21 cellular contexts compared by ENCODE assay signal in the genomic region with DNA sequence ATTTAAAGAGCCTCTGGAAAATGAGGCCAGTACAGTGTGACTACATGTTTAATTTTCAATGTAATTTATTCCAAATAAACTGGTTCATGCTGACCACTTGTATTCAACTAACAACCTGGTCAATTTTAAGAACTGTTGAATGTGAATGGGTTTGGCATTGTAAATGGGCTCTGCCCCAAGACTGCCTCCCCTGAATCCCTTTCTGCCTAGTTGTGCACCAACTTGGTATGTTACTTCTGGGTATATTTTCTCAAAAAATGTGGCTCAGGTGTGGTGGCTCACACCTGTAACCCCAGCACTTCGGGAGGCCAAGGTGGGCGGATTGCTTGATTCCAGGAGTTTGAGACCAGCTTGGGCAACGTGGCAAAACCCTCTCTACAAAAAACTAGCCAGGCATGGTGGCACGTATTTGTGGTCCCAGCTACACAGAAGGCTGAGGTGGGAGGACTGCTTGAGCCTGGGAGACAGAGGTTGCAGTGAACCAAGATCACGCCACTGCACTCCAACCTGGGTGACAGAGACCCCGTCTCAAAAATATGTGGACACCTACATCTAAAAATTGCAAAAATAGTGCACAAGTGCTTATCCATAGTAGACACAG. TPM values are rescaled to one million over a fixed set of nuclear protein-coding genes. Genes with fewer than 3 reads are reported as not detected.
DNase-seq lines count a peak whose midpoint lies in the region; ATAC-seq, FAIRE-seq and TF ChIP-seq lines count a peak whose summit lies in the region.
"Had no signal": no experiment of that assay in that cellular context is flagged by ENCODE, and none has a peak within 500 bp of the region (broad histone marks: within the 10 kb centered on the region; RNA-seq: fewer than 3 reads in every experiment).

No MANE protein-coding gene starts in this region.

- H3K4me3 Mint-ChIP-seq in CD4-positive, alpha-beta memory T cell: no peak overlapping the region
- H3K4me3 Mint-ChIP-seq in WTC11 (no peak overlapping the region), chondrocyte (ENCODE audit: unreplicated experiment) (no peak overlapping the region)
- H3K4me3 Mint-ChIP-seq: B cell; brain; dendritic cell treated with granulocyte-macrophage colony-stimulating factor and Interleukin-4, amounts not matched to agents 40 ng/mL and 50 ng/mL, for 4 days; naive thymus-derived CD4-positive, alpha-beta T cell; stimulated activated memory B cell treated with anti-CD40 and anti-IgM and Interleukin-4, amounts not matched to agents 10 μg/mL and 1 μg/mL and 100 μg/mL, for 72 hours had no signal

- no peak overlapping the region for H3K4me2 ChIP-seq in osteoblast (ENCODE audit: insufficient read depth, low read length)

- no peaks in the 10 kb centered on the region for H3K27me3 ChIP-seq in CD4-positive, alpha-beta memory T cell (ENCODE audit: insufficient read depth, low read length)
- H3K27me3 ChIP-seq in right lobe of liver (no peaks in the 10 kb centered on the region), osteoblast (ENCODE audit: insufficient read depth, low read length) (no peaks in the 10 kb centered on the region)

- 92% methylated on average over 5 of the region's 6 CpGs for WGBS in right lobe of liver (ENCODE audit: insufficient coverage, low coverage, low lambda C conversion rate, missing lambda C conversion rate)

- TF ChIP-seq POLR2A in GM12891 (IDR thresholded peaks at IDR 0.05; ENCODE audit: low read depth, low read length): peak; percentile 60
- TF ChIP-seq POLR2A in right lobe of liver (IDR thresholded peaks at IDR 0.05): no peak

- no peak for FAIRE-seq in GM12891 (lab: Jason Lieb, UNC)

- no peak overlapping the region for H3K4me3 ChIP-seq in CD4-positive, alpha-beta memory T cell (ENCODE audit: low read length in 2 of 2)
- H3K4me3 ChIP-seq in right lobe of liver (no peak overlapping the region), osteoblast (ENCODE audit: insufficient read depth, low read length) (no peak overlapping the region)
- H3K4me3 ChIP-seq: lower lobe of right lung, spleen had no signal

- H3K9me3 ChIP-seq in CD4-positive, alpha-beta memory T cell (ENCODE audit: control insufficient read depth in 1 of 2, low read length in 2 of 2): no peaks in the 10 kb centered on the region
- H3K9me3 ChIP-seq in right lobe of liver (no peaks in the 10 kb centered on the region), osteoblast (ENCODE audit: low read depth, low read length) (no peaks in the 10 kb centered on the region)
- H3K9me3 ChIP-seq: lower lobe of right lung, spleen had no signal

- H2AFZ ChIP-seq in osteoblast (ENCODE audit: low read length): no peak overlapping the region

- peaks cover 13% of the 10 kb centered on the region for H3K79me2 ChIP-seq in osteoblast (ENCODE audit: insufficient read depth, low read length)

- peaks cover 48% of the 10 kb centered on the region for H3K36me3 ChIP-seq in CD4-positive, alpha-beta memory T cell (ENCODE audit: insufficient read depth, low read length)
- H3K36me3 ChIP-seq in right lobe of liver (peaks cover 0 to 88% (median 27%) of the 10 kb centered on the region in 4 donors), osteoblast (ENCODE audit: insufficient read depth, low read length) (peaks cover 66% of the 10 kb centered on the region)

- intact Hi-C loops in CD4-positive, alpha-beta memory T cell (cut with micrococcal nuclease): no loop called here
- intact Hi-C loops in right lobe of liver (cut with DNase I): no loop called here

- CTCF ChIA-PET in CD4-positive, alpha-beta memory T cell (lab: Charles Lee; ENCODE audit: partially characterized antibody): interaction anchor here (0.9 kb wide), 1 partner anchor 21 kb away, joined by 3 read pairs; no protein-coding TSS in a partner anchor
- CTCF ChIA-PET in WTC11 (lab: Charles Lee): no interaction called here

- TF ChIP-seq CTCF in WTC11 (IDR thresholded peaks at IDR 0.05) (no peak), right lobe of liver (IDR thresholded peaks at IDR 0.05) (no peak), osteoblast (IDR thresholded peaks at IDR 0.05; ENCODE audit: extremely low read depth, low read depth, low read length) (no peak), chondrocyte (IDR thresholded peaks at IDR 0.05) (no peak)

- ATAC-seq in WTC11 (no peak), right lobe of liver (peak in 1 of 4 donors; percentile 6)
- ATAC-seq: esophagus mucosa; lower lobe of right lung; naive thymus-derived CD4-positive, alpha-beta T cell; stimulated activated memory B cell treated with anti-CD40 and anti-IgM and Interleukin-4, amounts not matched to agents 10 μg/mL and 1 μg/mL and 100 μg/mL, for 72 hours had no signal

- H3K27me3 Mint-ChIP-seq in CD4-positive, alpha-beta memory T cell: no peaks in the 10 kb centered on the region
- H3K27me3 Mint-ChIP-seq in WTC11 (ENCODE audit: low read depth) (0 out of 2 replicates have a peak, but pooled peaks cover 1% of the 10 kb centered on the region), chondrocyte (ENCODE audit: low read depth) (no peaks in the 10 kb centered on the region)
- H3K27me3 Mint-ChIP-seq: B cell; brain; naive thymus-derived CD4-positive, alpha-beta T cell; stimulated activated memory B cell treated with anti-CD40 and anti-IgM and Interleukin-4, amounts not matched to agents 10 μg/mL and 1 μg/mL and 100 μg/mL, for 72 hours had no signal

- H3K27ac ChIP-seq in CD4-positive, alpha-beta memory T cell (ENCODE audit: low read depth, low read length): no peak overlapping the region
- H3K27ac ChIP-seq in right lobe of liver (peak overlapping the region; percentile 11 to 71 (median 49)), osteoblast (ENCODE audit: low read depth, low read length) (no peak overlapping the region)
- H3K27ac ChIP-seq: lower lobe of right lung had no signal

- peaks cover 0 to 3% (median 0%) of the 10 kb centered on the region in 8 donors for H3K9me3 Mint-ChIP-seq in CD4-positive, alpha-beta memory T cell
- H3K9me3 Mint-ChIP-seq in WTC11: no peaks in the 10 kb centered on the region
- no peaks in the 10 kb centered on the region for H3K9me3 Mint-ChIP-seq in chondrocyte (ENCODE audit: low read depth)
- H3K9me3 Mint-ChIP-seq: brain; dendritic cell treated with granulocyte-macrophage colony-stimulating factor and Interleukin-4, amounts not matched to agents 40 ng/mL and 50 ng/mL, for 4 days; naive thymus-derived CD4-positive, alpha-beta T cell; stimulated activated memory B cell treated with anti-CD40 and anti-IgM and Interleukin-4, amounts not matched to agents 10 μg/mL and 1 μg/mL and 100 μg/mL, for 72 hours had no signal

- peaks cover 39% of the 10 kb centered on the region for H4K20me1 ChIP-seq in osteoblast (ENCODE audit: insufficient read depth, low read length)

- peaks cover 19% of the 10 kb centered on the region for H3K4me1 ChIP-seq in CD4-positive, alpha-beta memory T cell (ENCODE audit: insufficient read depth, low read length)
- peaks cover 0 to 20% (median 9%) of the 10 kb centered on the region in 4 donors for H3K4me1 ChIP-seq in right lobe of liver
- H3K4me1 ChIP-seq in osteoblast (ENCODE audit: insufficient read depth, low read length): peaks cover 13% of the 10 kb centered on the region

- POLR2A ChIA-PET in CD4-positive, alpha-beta memory T cell (lab: Charles Lee; ENCODE audit: partially characterized antibody): interaction anchor here (1.0 to 1.9 kb wide), 2 partner anchors 8 to 13 kb away, joined by 3 to 12 read pairs; a partner anchor contains a TSS
- POLR2A ChIA-PET in WTC11 (lab: Charles Lee): no interaction called here

- H3K36me3 Mint-ChIP-seq in CD4-positive, alpha-beta memory T cell: peaks cover 36 to 54% of the 10 kb centered on the region in 2 donors
- peaks cover 59% of the 10 kb centered on the region for H3K36me3 Mint-ChIP-seq in WTC11
- H3K36me3 Mint-ChIP-seq in chondrocyte (ENCODE audit: low read depth): peaks cover 45% of the 10 kb centered on the region

- H3K4me1 Mint-ChIP-seq in CD4-positive, alpha-beta memory T cell: peaks cover 4 to 37% (median 15%) of the 10 kb centered on the region in 4 donors
- H3K4me1 Mint-ChIP-seq in WTC11: peaks cover 27% of the 10 kb centered on the region
- H3K4me1 Mint-ChIP-seq in chondrocyte (ENCODE audit: low read depth): peaks cover 11% of the 10 kb centered on the region

- DNase-seq in CD4-positive, alpha-beta memory T cell: no peak
- DNase-seq in GM12891 (ENCODE audit: insufficient read length, low spot score) (no peak), WTC11 (ENCODE audit: low spot score) (no peak), right lobe of liver (no peak), osteoblast (ENCODE audit: insufficient read length, low spot score, missing footprints) (no peak), T1000 (lab: John Stamatoyannopoulos, UW) (no peak), chondrocyte (ENCODE audit: low spot score) (no peak)
- DNase-seq: activated gamma-delta T cell treated with Interleukin-2 at 50 U/mL for 16 hours; IMR-90; lower lobe of right lung; MM.1S; naive thymus-derived CD4-positive, alpha-beta T cell; NCI-H187; spleen; trophoblast cell had no signal

- H3K27ac Mint-ChIP-seq in CD4-positive, alpha-beta memory T cell: peak overlapping the region in 4 of 7 donors; percentile 2 to 45 (median 24)
- H3K27ac Mint-ChIP-seq in WTC11 (peak overlapping the region; percentile 91), chondrocyte (ENCODE audit: unreplicated experiment) (no peak overlapping the region)
- H3K27ac Mint-ChIP-seq: B cell; dendritic cell treated with granulocyte-macrophage colony-stimulating factor and Interleukin-4, amounts not matched to agents 40 ng/mL and 50 ng/mL, for 4 days; stimulated activated memory B cell treated with anti-CD40 and anti-IgM and Interleukin-4, amounts not matched to agents 10 μg/mL and 1 μg/mL and 100 μg/mL, for 72 hours had no signal

TF ChIP-seq in WTC11, 78 proteins besides CTCF, POLR2A, EP300 and RAD21 (continues in another document):
- no peak for TF ChIP-seq TP53 (CRISPR knock-in tag; IDR thresholded peaks at IDR 0.05)

RNA-seq across cellular contexts. Expression of a gene that starts 7.2 kb away (rescaled TPM):
- total RNA-seq in CD4-positive, alpha-beta memory T cell: 1,000 to 10,000 TPM; 2,318 to 2,449 TPM
- polyA plus RNA-seq in CD4-positive, alpha-beta memory T cell: 1,000 to 10,000 TPM; 2,416 to 2,913 TPM
- polyA plus RNA-seq in GM12891 (2012; ENCODE audit: low read depth, missing spikeins): 3,872 TPM
- total RNA-seq in WTC11 (2021) (1,191 to 1,343 TPM (median 1,328 TPM) in 3 replicates), right lobe of liver (1,000 to 10,000 TPM in 2 of 6 experiments, 100 to 1,000 TPM in 4; 353 to 1,546 (median 454) TPM), osteoblast (1,561 and 1,800 TPM in 2 replicates), chondrocyte (809 to 831 TPM (median 822 TPM) in 3 replicates)

RNA-seq across cellular contexts. Expression of a gene that starts 7.3 kb away (rescaled TPM):
- total RNA-seq in CD4-positive, alpha-beta memory T cell: 10 to 100 TPM; 21.7 to 24.7 TPM
- polyA plus RNA-seq in CD4-positive, alpha-beta memory T cell: 10 to 100 TPM; 13.2 to 17.7 TPM
- polyA plus RNA-seq in GM12891 (2012; ENCODE audit: low read depth, missing spikeins): 14.0 TPM
- total RNA-seq in WTC11 (2021) (23.1 to 23.5 TPM (median 23.1 TPM) in 3 replicates), right lobe of liver (10 to 100 TPM in 4 of 6 experiments, 1 to 10 TPM in 2; 7.0 to 20.4 (median 13.1) TPM), osteoblast (8.7 and 11.2 TPM in 2 replicates), chondrocyte (6.5 to 8.4 TPM (median 6.8 TPM) in 3 replicates)

RNA-seq across cellular contexts. Expression of a gene that starts 44.8 kb away (rescaled TPM):
- total RNA-seq in CD4-positive, alpha-beta memory T cell: not detected
- polyA plus RNA-seq in CD4-positive, alpha-beta memory T cell: under 1 TPM in 1 of 2 donors, not detected in 1; 0.06 TPM
- 0.14 TPM for polyA plus RNA-seq in GM12891 (2012; ENCODE audit: low read depth, missing spikeins)
- total RNA-seq in WTC11 (2021): 0.09 to 0.14 TPM in 2 of 3 replicates, not detected in the other
- 10 to 100 TPM; 12.3 to 54.5 (median 17.5) TPM for total RNA-seq in right lobe of liver
- total RNA-seq in osteoblast: not detected in 2 replicates
- not detected in 3 replicates for total RNA-seq in chondrocyte
- total RNA-seq: B cell; IMR-90; naive thymus-derived CD4-positive, alpha-beta T cell; RPMI7951 had no signal
- polyA plus RNA-seq: IMR-90, spleen had no signal

Comparison
In these comparisons a context has a peak if more than half of its experiments do, and no peak if none do; other contexts are left out.
1. H3K27ac ChIP-seq: peak in right lobe of liver (3 of 3); none in CD4-positive, alpha-beta memory T cell (single experiment) and osteoblast (single experiment).
2. RNA of a gene that starts 44.8 kb away (total RNA-seq): 12.3 to 54.5 TPM in right lobe of liver; not detected in CD4-positive, alpha-beta memory T cell, not detected in chondrocyte, 0.09 to 0.14 TPM in WTC11 and not detected in osteoblast; every median in the first group is over 10 times any median in the second.